Comparison of ENCODE assay signal across 8 cellular contexts in genomic region chr15:40405501-40406381, GRCh38. TPM values are rescaled to one million over a fixed set of nuclear protein-coding genes. Genes with fewer than 3 reads are reported as not detected.
DNase-seq lines count a peak whose midpoint lies in the region; ATAC-seq, FAIRE-seq and TF ChIP-seq lines count a peak whose summit lies in the region.

Gene IVD (plus strand): TSS chr15:40405795. CDS start chr15:40405828, 33 bp downstream.

- H3K4me3 ChIP-seq in fibroblast of pulmonary artery (replicated peaks; ENCODE audit: low read depth, low read length) = peak within 1 kb of the TSS; percentile 85

- TF ChIP-seq CTCF in fibroblast of pulmonary artery (IDR thresholded peaks at IDR 0.05; ENCODE audit: low read length, missing control alignments) = no peak

- no peaks in the 10 kb centered on the region for H3K27me3 Mint-ChIP-seq in natural killer cell treated with Interleukin-12 subunit alpha and Interleukin-12 subunit beta and Interleukin-15 and Interleukin-18, amount 100 ng/mL, for 72 hours

- H3K4me1 Mint-ChIP-seq in natural killer cell treated with Interleukin-12 subunit alpha and Interleukin-12 subunit beta and Interleukin-15 and Interleukin-18, amount 100 ng/mL, for 72 hours (ENCODE audit: low read depth in 2 of 2) = peaks cover 23 to 30% of the 10 kb centered on the region in 2 donors

- ATAC-seq in natural killer cell treated with Interleukin-12 subunit alpha and Interleukin-12 subunit beta and Interleukin-15 and Interleukin-18, amount 100 ng/mL, for 72 hours = peak; percentile 99 to 100
- peak; percentile 99 for ATAC-seq in stimulated activated naive CD8-positive, alpha-beta T cell treated with anti-CD3 and anti-CD28 coated beads, Interleukin-15, Interleukin-2, amounts not matched to agents 100 U/mL and 50 U/mL, for 24 hours

- no peaks in the 10 kb centered on the region for H3K9me3 Mint-ChIP-seq in natural killer cell treated with Interleukin-12 subunit alpha and Interleukin-12 subunit beta and Interleukin-15 and Interleukin-18, amount 100 ng/mL, for 72 hours

- DNase-seq in EH (ENCODE audit: low read depth) (peak; percentile 97), H54 (ENCODE audit: insufficient read length, low spot score) (peak; percentile 99), M059J (ENCODE audit: low read depth) (peak; percentile 93), SHP77 (lab: John Stamatoyannopoulos, UW) (peak; percentile 93), fibroblast of pulmonary artery (ENCODE audit: low read depth) (peak; percentile 97)
- DNase-seq in activated effector memory CD4-positive, alpha-beta T cell treated with Interleukin-2 at 50 U/mL for 16 hours = peak; percentile 78
- peak; percentile 94 for DNase-seq in natural killer cell treated with Interleukin-12 subunit alpha and Interleukin-12 subunit beta and Interleukin-15 and Interleukin-18, amount 100 ng/mL, for 72 hours (ENCODE audit: low spot score)
- peak; percentile 94 for DNase-seq in stimulated activated naive CD8-positive, alpha-beta T cell treated with anti-CD3 and anti-CD28 coated beads, Interleukin-15, Interleukin-2, amounts not matched to agents 100 U/mL and 50 U/mL, for 24 hours

- H3K36me3 Mint-ChIP-seq in natural killer cell treated with Interleukin-12 subunit alpha and Interleukin-12 subunit beta and Interleukin-15 and Interleukin-18, amount 100 ng/mL, for 72 hours = peaks cover 2% of the 10 kb centered on the region

- FAIRE-seq in H54 (lab: Jason Lieb, UNC) = peak; percentile 94

- peak within 1 kb of the TSS; percentile 92 for H3K4me3 Mint-ChIP-seq in natural killer cell treated with Interleukin-12 subunit alpha and Interleukin-12 subunit beta and Interleukin-15 and Interleukin-18, amount 100 ng/mL, for 72 hours

- peak; percentile 90 for TF ChIP-seq POLR2A in H54 (IDR thresholded peaks at IDR 0.05; ENCODE audit: low read depth, low read length)

- peak within 1 kb of the TSS; percentile 80 to 85 for H3K27ac Mint-ChIP-seq in natural killer cell treated with Interleukin-12 subunit alpha and Interleukin-12 subunit beta and Interleukin-15 and Interleukin-18, amount 100 ng/mL, for 72 hours

RNA-seq across cellular contexts. Expression of gene IVD, which starts in this region (rescaled TPM):
- total RNA-seq in M059J (2014; rRNA removed; shearing (Covaris generic)) = 10.6 and 19.5 TPM in 2 replicates
- 100 to 1,000 TPM in 1 of 2 donors, 10 to 100 TPM in 1; 63.3 to 111 TPM for total RNA-seq in natural killer cell treated with Interleukin-12 subunit alpha and Interleukin-12 subunit beta and Interleukin-15 and Interleukin-18, amount 100 ng/mL, for 72 hours

Comparison
In these comparisons a context has a peak if more than half of its experiments do, and no peak if none do; other contexts are left out.
1. Peak in every context shown above with its lines: DNase-seq, ATAC-seq and H3K4me3 ChIP-seq.